8 cellular contexts compared by ENCODE assay signal in genomic region chr1:79497193-79497773, GRCh38.
DNase-seq lines count a peak whose midpoint lies in the region; ATAC-seq and TF ChIP-seq lines count a peak whose summit lies in the region.

No MANE protein-coding gene starts in this region.

- BruUV-seq in mammary epithelial cell (replicated peaks; lab: Mats Ljungman, UMichigan), result no TSS peak

- H3K27me3 Mint-ChIP-seq in memory B cell (no peaks in the 10 kb centered on the region), T-cell (no peaks in the 10 kb centered on the region)

- DNase-seq in NCI-H526 (lab: John Stamatoyannopoulos, UW), result peak; percentile 16 to 70
- DNase-seq in mammary epithelial cell, result peak; percentile 6
- peak in 1 of 2 donors; percentile 25 for DNase-seq in memory B cell (ENCODE audit: low spot score in 2 of 2)
- DNase-seq in activated gamma-delta T cell (lab: John Stamatoyannopoulos, UW), result no peak
- no peak for DNase-seq in T-cell

- H3K4me3 ChIP-seq in mammary epithelial cell (replicated peaks in 1 of 3; ENCODE audit: insufficient read depth in 1 of 3, low read depth in 2 of 3, low read length in 3 of 3), result no peak overlapping the region

- H3K27ac ChIP-seq in C4-2B (no peak overlapping the region), mammary epithelial cell (ENCODE audit: insufficient read depth, low read depth, low read length) (no peak overlapping the region)

- no peaks in the 10 kb centered on the region for H4K20me1 ChIP-seq in mammary epithelial cell (ENCODE audit: insufficient read depth, low read length)

- H3K27ac Mint-ChIP-seq in memory B cell (no peak overlapping the region), T-cell (no peak overlapping the region)

- WGBS in mammary epithelial cell (ENCODE audit: low coverage, missing lambda C conversion rate), result 36% methylated on average over 4 of the region's 4 CpGs

- dilution Hi-C loops in mammary epithelial cell (cut with HindIII; ENCODE audit: low sequenced_read_pairs), result no loop called here

- no peak overlapping the region for H3K9ac ChIP-seq in mammary epithelial cell (ENCODE audit: insufficient read depth, low read length)

- no peaks in the 10 kb centered on the region for H3K36me3 ChIP-seq in mammary epithelial cell (ENCODE audit: insufficient read depth, low read length)

- H3K36me3 Mint-ChIP-seq in memory B cell (no peaks in the 10 kb centered on the region), T-cell (no peaks in the 10 kb centered on the region)

- H3K4me1 ChIP-seq in mammary epithelial cell (ENCODE audit: insufficient read depth, low read length), result no peaks in the 10 kb centered on the region

- CTCF ChIA-PET in mammary epithelial cell (lab: Charles Lee; ENCODE audit: low non-redundant PET), result interaction anchor here (0.6 to 0.7 kb wide), 2 partner anchors 1247 to 1274 kb away, joined by 3 to 4 read pairs; no protein-coding TSS in a partner anchor
- CTCF ChIA-PET in T-cell (lab: Charles Lee), result no interaction called here

- H3K9me3 ChIP-seq in mammary epithelial cell (replicated peaks; ENCODE audit: insufficient read depth, low read length), result no peaks in the 10 kb centered on the region

- ATAC-seq in GM18858 (IDR thresholded peaks at IDR 0.05; ENCODE audit: unreplicated experiment), result peak; percentile 76
- ATAC-seq in HG03066 (IDR thresholded peaks at IDR 0.05; ENCODE audit: low read depth, unreplicated experiment), result peak; percentile 54
- peak; percentile 56 for ATAC-seq in memory B cell (ENCODE audit: low read depth)
- no peak for ATAC-seq in T-cell (replicated peaks in 1 of 4)

- H3K4me1 Mint-ChIP-seq in memory B cell (no peaks in the 10 kb centered on the region), T-cell (no peaks in the 10 kb centered on the region)

- H2AFZ ChIP-seq in mammary epithelial cell (ENCODE audit: low read depth, low read length), result no peak overlapping the region

- H3K79me2 ChIP-seq in mammary epithelial cell (ENCODE audit: insufficient read depth, low read length), result no peaks in the 10 kb centered on the region

- H3K4me3 Mint-ChIP-seq in memory B cell (no peak overlapping the region), T-cell (no peak overlapping the region)

- no peak overlapping the region for H3K4me2 ChIP-seq in mammary epithelial cell (ENCODE audit: insufficient read depth, low read depth, low read length)

- POLR2A ChIA-PET in T-cell (lab: Charles Lee), result no interaction called here

- in situ Hi-C loops in mammary epithelial cell (cut with MboI; ENCODE audit: low sequenced_read_pairs in 2 of 2), result no loop called here

- peaks cover 4% of the 10 kb centered on the region for H3K27me3 ChIP-seq in mammary epithelial cell (ENCODE audit: insufficient read depth, low read length)

- H3K9me3 Mint-ChIP-seq in memory B cell (no peaks in the 10 kb centered on the region), T-cell (peaks cover 0 to 4% (median 3%) of the 10 kb centered on the region in 3 donors)

- TF ChIP-seq CTCF in C4-2B (conservative IDR thresholded peaks at IDR 0.05) (peak; percentile 98), mammary epithelial cell (conservative IDR thresholded peaks at IDR 0.05 in 1 of 2, IDR thresholded peaks at IDR 0.05 in 1 of 2; ENCODE audit: extremely low read depth in 1 of 2, insufficient read depth in 1 of 2, low read depth in 1 of 2, low read length in 2 of 2) (peak; percentile 96)

- intact Hi-C loops in mammary epithelial cell (cut with micrococcal nuclease), result loop anchor here (2.0 to 10.0 kb wide), 2 partner anchors 242 to 722 kb away; no protein-coding TSS in a partner anchor

Comparison
In these comparisons a context has a peak if more than half of its experiments do, and no peak if none do; other contexts are left out.
1. ATAC-seq: peak in GM18858 (single experiment), HG03066 (single experiment) and memory B cell (single experiment); none in T-cell (0 of 4).
2. DNase-seq: peak in NCI-H526 (2 of 2) and mammary epithelial cell (single experiment); none in activated gamma-delta T cell (single experiment) and T-cell (0 of 34).